In genomic region chrX:130268500-130269170, GRCh38 we compare ENCODE assay signal across 8 cellular contexts. TPM values are rescaled to one million over a fixed set of nuclear protein-coding genes. Genes with fewer than 3 reads are reported as not detected.
DNase-seq lines count a peak whose midpoint lies in the region; ATAC-seq, FAIRE-seq and TF ChIP-seq lines count a peak whose summit lies in the region.

Gene ZNF280C (minus strand): TSS chrX:130268899. CDS start chrX:130260449, 8,450 bp downstream.

- TF ChIP-seq CTCF in GM23338 (conservative IDR thresholded peaks at IDR 0.05; ENCODE audit: low read depth in 2 of 2) (peak in 1 of 2 experiments; percentile 25; a peak in 1 of 4 replicates), natural killer cell (IDR thresholded peaks at IDR 0.05) (no peak)

- peak; percentile 86 for FAIRE-seq in RCC 7860 (lab: Jason Lieb, UNC)

- H2AFZ ChIP-seq in GM23338: no peak within 1 kb of the TSS

- DNase-seq in ELF-1 (ENCODE audit: low read depth, low spot score) (peak; percentile 98), GM23338 (ENCODE audit: low spot score) (peak; percentile 84), Kasumi-1 (lab: John Stamatoyannopoulos, UW) (peak; percentile 90 to 92), RCC 7860 (ENCODE audit: low spot score) (peak; percentile 91), fibroblast of peridontal ligament (ENCODE audit: extremely low read depth) (peak; percentile 90), natural killer cell (peak; percentile 80)
- peak; percentile 68 to 83 for DNase-seq in activated T-helper 1 cell treated with anti-CD3 and anti-CD28 coated beads, Interleukin-2, amount 50 U/mL, for 16 hours (ENCODE audit: low read depth in 1 of 2, low spot score in 1 of 2)
- DNase-seq in stimulated activated naive CD4-positive, alpha-beta T cell (lab: John Stamatoyannopoulos, UW): peak; percentile 78 to 90 (median 86)

- no peaks in the 10 kb centered on the region for H3K36me3 Mint-ChIP-seq in GM23338 (ENCODE audit: low read depth)
- H3K36me3 Mint-ChIP-seq in natural killer cell: no peaks in the 10 kb centered on the region

- peaks cover 3% of the 10 kb centered on the region; the same call in 1 of the 2 replicates for H4K20me1 ChIP-seq in GM23338 (replicated peaks; ENCODE audit: insufficient read depth)

- peaks cover 45% of the 10 kb centered on the region for H3K79me2 ChIP-seq in GM23338 (replicated peaks; ENCODE audit: insufficient read depth)

- H3K27me3 Mint-ChIP-seq in GM23338 (ENCODE audit: insufficient read depth, low read depth, poor library complexity) (peaks cover 1% of the 10 kb centered on the region), natural killer cell (ENCODE audit: low read depth in 2 of 2) (peaks cover 0 to 5% of the 10 kb centered on the region in 2 donors)

- intact Hi-C loops in natural killer cell (cut with micrococcal nuclease): loop anchor here (1.0 kb wide), 1 partner anchor 71 kb away; the partner anchor contains the start of gene SLC25A14

- peaks cover 4% of the 10 kb centered on the region; the same call in 1 of the 2 replicates for H3K4me1 ChIP-seq in GM23338 (ENCODE audit: insufficient read depth)

- H3K4me3 ChIP-seq in GM23338: peak within 1 kb of the TSS; percentile 79

- H3K27me3 ChIP-seq in GM23338 (ENCODE audit: insufficient read depth): no peaks in the 10 kb centered on the region

- H3K4me1 Mint-ChIP-seq in GM23338 (peaks cover 4% of the 10 kb centered on the region; the same call in 1 of the 3 replicates), natural killer cell (peaks cover 3 to 10% of the 10 kb centered on the region in 2 donors)

- H3K4me3 Mint-ChIP-seq in GM23338: peak within 1 kb of the TSS; percentile 92
- peak within 1 kb of the TSS; percentile 88 for H3K4me3 Mint-ChIP-seq in natural killer cell

- peak within 1 kb of the TSS; percentile 93 for H3K4me2 ChIP-seq in GM23338

- H3K9me3 Mint-ChIP-seq in GM23338: peaks cover 3% of the 10 kb centered on the region; the same call in 1 of the 3 replicates
- no peaks in the 10 kb centered on the region for H3K9me3 Mint-ChIP-seq in natural killer cell

- ATAC-seq in GM23338 (peak; percentile 92), natural killer cell (peak; percentile 92 to 98 (median 93))

- H3K27ac Mint-ChIP-seq in GM23338 (peak within 1 kb of the TSS; percentile 92), natural killer cell (peak within 1 kb of the TSS; percentile 77 to 90)

- H3K36me3 ChIP-seq in GM23338 (ENCODE audit: insufficient read depth): no peaks in the 10 kb centered on the region

- H3K9me2 ChIP-seq in GM23338 (ENCODE audit: insufficient read depth): no peaks in the 10 kb centered on the region

- no peaks in the 10 kb centered on the region for H3F3A ChIP-seq in GM23338 (replicated peaks; ENCODE audit: low read depth)

- peak within 1 kb of the TSS; percentile 94 for H3K27ac ChIP-seq in GM23338 (ENCODE audit: low read depth)

TF ChIP-seq in GM23338, 12 proteins besides CTCF, POLR2A, EP300 and RAD21 (continues in another document):
- TF ChIP-seq POLR2AphosphoS5 (IDR thresholded peaks at IDR 0.05; ENCODE audit: low read depth) (peak; percentile 86), ZNF114 (CRISPR knock-in tag; IDR thresholded peaks at IDR 0.05) (no peak), ZNF462 (CRISPR knock-in tag; IDR thresholded peaks at IDR 0.05) (no peak), ETS1 (IDR thresholded peaks at IDR 0.05) (peak; percentile 47), ZNF331 (CRISPR knock-in tag; IDR thresholded peaks at IDR 0.05; ENCODE audit: low read depth) (no peak), REST (IDR thresholded peaks at IDR 0.05; ENCODE audit: unreplicated experiment) (no peak)

RNA-seq across cellular contexts. Expression of gene ZNF280C, which starts in this region (rescaled TPM):
- 14.4 and 15.1 TPM in 2 replicates for total RNA-seq in GM23338 (2014; rRNA removed; shearing (Covaris generic))
- polyA plus RNA-seq in GM23338 (2016; fragmentation: Nextera tagmentation; extraction: Ambion mirVana): 5.4 and 7.9 TPM in 2 replicates
- total RNA-seq in natural killer cell: 1 to 10 TPM; 5.5 to 6.0 (median 5.8) TPM

Comparison
In these comparisons a context has a peak if more than half of its experiments do, and no peak if none do; other contexts are left out.
1. Peak in every context shown above with its lines: DNase-seq, ATAC-seq, H3K4me3 ChIP-seq and H3K27ac ChIP-seq.